Comparison of ENCODE assay signal across 8 cellular contexts in the genomic region with DNA sequence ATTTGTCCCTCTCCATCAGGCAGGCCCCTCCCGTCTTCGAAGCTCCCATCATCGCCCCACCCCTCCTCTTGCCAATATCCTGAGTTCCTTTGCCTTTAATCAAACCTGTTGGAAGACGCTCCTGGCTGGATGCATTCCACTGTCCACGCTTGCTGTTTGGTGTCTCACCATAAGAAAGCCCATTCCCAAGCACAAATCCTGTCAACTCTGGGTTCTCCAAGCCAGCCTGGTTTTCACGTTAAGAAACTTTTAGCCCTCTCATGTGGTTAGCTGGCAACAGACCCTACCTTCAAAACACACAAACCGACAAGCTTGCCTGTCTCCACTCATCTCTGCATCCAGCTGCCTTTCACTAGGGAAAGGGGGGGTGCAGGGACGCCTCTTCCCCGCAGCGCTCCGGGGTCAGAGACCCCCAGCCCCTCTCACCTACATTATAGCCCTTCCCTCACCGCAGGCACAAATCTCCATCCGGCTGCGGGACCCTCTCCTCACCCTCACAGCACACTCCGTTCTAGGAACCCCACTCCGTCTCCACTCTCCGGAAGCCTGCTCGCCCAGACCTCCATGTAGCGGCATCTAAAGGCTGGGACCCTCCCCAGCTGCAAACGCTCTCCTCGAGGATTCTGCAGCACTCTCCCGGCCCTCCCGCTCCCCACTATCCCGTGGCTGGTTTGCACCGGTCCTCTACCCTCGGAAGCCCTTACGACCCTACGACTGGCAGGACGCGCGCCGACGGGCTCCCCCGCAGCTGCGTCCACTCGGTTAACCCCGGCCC. TPM values are rescaled to one million over a fixed set of nuclear protein-coding genes. Genes with fewer than 3 reads are reported as not detected.
DNase-seq lines count a peak whose midpoint lies in the region; ATAC-seq, FAIRE-seq and TF ChIP-seq lines count a peak whose summit lies in the region.

No MANE protein-coding gene starts in this region.

- H4K20me1 ChIP-seq in DND-41 (ENCODE audit: insufficient read depth, low read length) (peaks cover 33% of the 10 kb centered on the region), GM12878 (ENCODE audit: control insufficient read depth, insufficient read depth) (no peaks in the 10 kb centered on the region; the same call in 1 of the 2 replicates)

- DNase-seq in DND-41 (peak; percentile 44), GM12878 (ENCODE audit: low read depth, low spot score) (no peak), left colon (no peak), thoracic aorta (ENCODE audit: low spot score) (no peak), RCC 7860 (ENCODE audit: low spot score) (no peak)

- peaks cover 20% of the 10 kb centered on the region for H3K79me2 ChIP-seq in DND-41 (ENCODE audit: insufficient read depth, low read length)
- peaks cover 14% of the 10 kb centered on the region for H3K79me2 ChIP-seq in GM12878 (ENCODE audit: control insufficient read depth, insufficient read depth, low read length)

- BruUV-seq in GM12878 (replicated peaks; lab: Mats Ljungman, UMichigan): no TSS peak

- CTCF ChIA-PET in GM12878 (lab: Yijun Ruan, JAX): interaction anchor here (0.9 to 5.6 kb wide), 8 partner anchors 20 to 185 kb away, joined by 3 to 39 read pairs (median 8); no protein-coding TSS in a partner anchor

- TF ChIP-seq EP300 in GM12878 (IDR thresholded peaks at IDR 0.05; ENCODE audit: borderline replicate concordance in 1 of 2, control insufficient read depth in 1 of 2, low read depth in 2 of 2, low read length in 2 of 2): no peak

- RAD21 ChIA-PET in GM12878 (lab: Charles Lee; ENCODE audit: unreplicated experiment): interaction anchor here (1.1 to 2.2 kb wide), 2 partner anchors 21 to 182 kb away, joined by 3 to 7 read pairs; no protein-coding TSS in a partner anchor

- H3K27me3 ChIP-seq in DND-41 (ENCODE audit: insufficient read depth, low read length, poor library complexity) (no peaks in the 10 kb centered on the region), HUES6 (ENCODE audit: control insufficient read depth, insufficient read depth, low read length) (peaks cover 8% of the 10 kb centered on the region; the same call in 1 of the 2 replicates), GM12878 (replicated peaks in 1 of 2; ENCODE audit: control insufficient read depth in 2 of 2, insufficient read depth in 2 of 2, low read length in 1 of 2) (no peaks in the 10 kb centered on the region), thoracic aorta (replicated peaks; ENCODE audit: insufficient read depth) (no peaks in the 10 kb centered on the region)

- WGBS in GM12878 (ENCODE audit: insufficient coverage, insufficient replicate concordance, low lambda C conversion rate, missing lambda C conversion rate): 17% methylated on average over 37 of the region's 37 CpGs

- H3K9me3 ChIP-seq in DND-41 (ENCODE audit: insufficient read depth, low read length, severe bottlenecking) (no peaks in the 10 kb centered on the region), HUES6 (ENCODE audit: control insufficient read depth, insufficient read depth, low read depth, low read length) (no peaks in the 10 kb centered on the region), GM12878 (replicated peaks; ENCODE audit: control insufficient read depth, insufficient read depth, low read length) (no peaks in the 10 kb centered on the region), thoracic aorta (no peaks in the 10 kb centered on the region)

- ATAC-seq in DND-41 (ENCODE audit: insufficient read depth, low read depth) (peak; percentile 45), GM12878 (no peak), left colon (peak; percentile 5), thoracic aorta (ENCODE audit: insufficient number of reproducible peaks, low FRiP score, low read depth) (peak; percentile 10), HG02571 (IDR thresholded peaks at IDR 0.05; ENCODE audit: unreplicated experiment) (no peak), GM18498 (IDR thresholded peaks at IDR 0.05; ENCODE audit: unreplicated experiment) (no peak)

- no peak for TF ChIP-seq CTCF in DND-41 (IDR thresholded peaks at IDR 0.05; ENCODE audit: borderline replicate concordance, extremely low read depth, low read length, poor library complexity, severe bottlenecking)
- no peak for TF ChIP-seq CTCF in GM12878 (IDR thresholded peaks at IDR 0.05 in 2 of 3, conservative IDR thresholded peaks at IDR 0.05 in 1 of 3; ENCODE audit: control insufficient read depth in 2 of 3, extremely low read depth in 1 of 3, insufficient read depth in 1 of 3, low read depth in 3 of 3, low read length in 3 of 3)
- no peak for TF ChIP-seq CTCF in thoracic aorta (IDR thresholded peaks at IDR 0.05)

- peaks cover 40% of the 10 kb centered on the region for H3K4me1 ChIP-seq in DND-41 (ENCODE audit: insufficient read depth, low read length)
- peaks cover 8% of the 10 kb centered on the region; the same call in 1 of the 2 replicates for H3K4me1 ChIP-seq in HUES6 (ENCODE audit: control insufficient read depth, insufficient read depth, low read length)
- H3K4me1 ChIP-seq in GM12878 (ENCODE audit: control insufficient read depth, insufficient read depth, low read length): peaks cover 27% of the 10 kb centered on the region
- peaks cover 14 to 50% of the 10 kb centered on the region in 2 donors for H3K4me1 ChIP-seq in thoracic aorta (ENCODE audit: control insufficient read depth in 1 of 2, low read depth in 2 of 2)

- FAIRE-seq in GM12878 (lab: Jason Lieb, UNC) (no peak), RCC 7860 (lab: Jason Lieb, UNC) (no peak)

- peak overlapping the region; percentile 63 for H3K9ac ChIP-seq in DND-41 (ENCODE audit: low read depth, low read length)
- peak overlapping the region; percentile 76 for H3K9ac ChIP-seq in HUES6 (ENCODE audit: low read length)
- peak overlapping the region; percentile 81 for H3K9ac ChIP-seq in GM12878 (ENCODE audit: control insufficient read depth, insufficient read depth, low read length)

- in situ Hi-C loops in GM12878 (cut with MboI): no loop called here

- peak overlapping the region; percentile 66 for H2AFZ ChIP-seq in DND-41 (ENCODE audit: low read depth, low read length)
- peak overlapping the region; percentile 88 for H2AFZ ChIP-seq in GM12878 (ENCODE audit: control insufficient read depth, low read depth, low read length)

- SMC1A ChIA-PET in GM12878 (lab: Charles Lee; ENCODE audit: uncharacterized antibody, unreplicated experiment): interaction anchor here (0.6 to 2.9 kb wide), 13 partner anchors 17 to 185 kb away, joined by 3 to 8 read pairs (median 3); no protein-coding TSS in a partner anchor

- H3K27ac ChIP-seq in DND-41 (ENCODE audit: low read length): peak overlapping the region; percentile 49; the same call in 1 of the 2 replicates
- no peak overlapping the region for H3K27ac ChIP-seq in HUES6 (ENCODE audit: low read depth, low read length)
- peak overlapping the region; percentile 59; the same call in 1 of the 2 replicates for H3K27ac ChIP-seq in GM12878 (ENCODE audit: control insufficient read depth, insufficient read depth)
- peak overlapping the region; percentile 96 to 97 for H3K27ac ChIP-seq in thoracic aorta

- intact Hi-C loops in GM12878 (cut with micrococcal nuclease; ENCODE audit: unreplicated experiment) (no loop called here), left colon (cut with DNase I, micrococcal nuclease) (no loop called here)

- TF ChIP-seq POLR2A in GM12878 (IDR thresholded peaks at IDR 0.05; ENCODE audit: low read depth, low read length): no peak

- peak overlapping the region; percentile 57 to 64; a peak in 3 of 4 replicates for H3K4me3 ChIP-seq in DND-41 (ENCODE audit: low read depth in 1 of 2, low read length in 2 of 2)
- H3K4me3 ChIP-seq in HUES6 (ENCODE audit: low read depth, low read length): peak overlapping the region; percentile 89
- peak overlapping the region; percentile 91 for H3K4me3 ChIP-seq in GM12878
- H3K4me3 ChIP-seq in thoracic aorta: peak overlapping the region; percentile 96

- H3K4me2 ChIP-seq in DND-41 (ENCODE audit: insufficient read depth, low read length): peak overlapping the region; percentile 83
- peak overlapping the region; percentile 100 for H3K4me2 ChIP-seq in GM12878 (ENCODE audit: control insufficient read depth, insufficient read depth)

- H3K36me3 ChIP-seq in DND-41 (ENCODE audit: insufficient read depth, low read length) (no peaks in the 10 kb centered on the region), HUES6 (ENCODE audit: control insufficient read depth, insufficient read depth, low read length) (peaks cover 3% of the 10 kb centered on the region; the same call in 1 of the 2 replicates), GM12878 (ENCODE audit: control insufficient read depth in 2 of 2, insufficient read depth in 2 of 2, low read length in 1 of 2) (no peaks in the 10 kb centered on the region; a peak in 2 of 4 replicates), thoracic aorta (no peaks in the 10 kb centered on the region)

- POLR2A ChIA-PET in GM12878 (lab: Charles Lee): interaction anchor here (1.3 kb wide), 1 partner anchor 43 kb away, joined by 5 read pairs; no protein-coding TSS in a partner anchor

- no peak for TF ChIP-seq RAD21 in GM12878 (IDR thresholded peaks at IDR 0.05; ENCODE audit: insufficient read depth, low read depth, low read length)

RNA-seq across cellular contexts. Expression of gene GORASP1, which starts 1.0 kb away (rescaled TPM):
- 58.3 and 75.7 TPM in 2 replicates for total RNA-seq in GM12878 (2013; cell fraction: nucleolus; rRNA removed)
- total RNA-seq in GM12878 (2014; rRNA removed) (27.6 and 28.0 TPM in 2 replicates), GM12878 (2014; rRNA removed; fragmentation: Illumina TruSeq; extraction: Trizol) (16.7 and 16.8 TPM in 2 replicates), GM12878 (2021) (29.3 and 32.9 TPM in 2 replicates), left colon (100 to 1,000 TPM in 1 of 2 donors, 10 to 100 TPM in 1; 86.8 to 106 TPM), thoracic aorta (10 to 100 TPM; 59.3 to 84.6 TPM)
- polyA plus RNA-seq in GM12878 (2011; ENCODE audit: low read depth): 21.6 TPM
- polyA plus RNA-seq in GM12878 (2011; rRNA removed) (20.6 and 28.8 TPM in 2 replicates), GM12878 (2014; fragmentation: Illumina TruSeq; extraction: Trizol) (23.2 and 25.1 TPM in 2 replicates), GM12878 (2014; fragmentation: Nextera tagmentation; extraction: Ambion mirVana) (1 to 10 TPM; 3.6 to 5.0 TPM), GM12878 (2014; rRNA removed) (32.7 and 35.1 TPM in 2 replicates), GM12878 (2016; fragmentation: Nextera tagmentation; extraction: Ambion mirVana) (10 to 100 TPM; 18.0 to 23.2 TPM)
- 25.5 and 35.6 TPM in 2 replicates for polyA plus RNA-seq in GM12878 (2011; cell fraction: cytosol; rRNA removed)
- polyA plus RNA-seq in GM12878 (2011; cell fraction: nucleus; rRNA removed): 131 and 134 TPM in 2 replicates
- 19.5 and 23.4 TPM in 2 replicates for polyA plus RNA-seq in GM12878 (2012)
- polyA minus RNA-seq in GM12878 (2011; rRNA and poly(A)+ RNA removed): 17.7 and 29.2 TPM in 2 replicates
- 8.6 and 9.8 TPM in 2 replicates for polyA minus RNA-seq in GM12878 (2011; cell fraction: cytosol; rRNA and poly(A)+ RNA removed)
- polyA minus RNA-seq in GM12878 (2011; cell fraction: nucleus; rRNA and poly(A)+ RNA removed): 36.4 and 47.1 TPM in 2 replicates

RNA-seq across cellular contexts. Expression of gene TTC21A, which starts 1.0 kb away (rescaled TPM):
- 10.3 and 13.6 TPM in 2 replicates for total RNA-seq in GM12878 (2013; cell fraction: nucleolus; rRNA removed)
- total RNA-seq in GM12878 (2014; rRNA removed) (0.93 and 2.2 TPM in 2 replicates), GM12878 (2014; rRNA removed; fragmentation: Illumina TruSeq; extraction: Trizol) (0.67 and 1.1 TPM in 2 replicates), GM12878 (2021) (2.6 and 2.7 TPM in 2 replicates), left colon (1 to 10 TPM; 4.5 to 8.3 TPM), thoracic aorta (10 to 100 TPM in 1 of 2 donors, 1 to 10 TPM in 1; 3.0 to 14.9 TPM)
- polyA plus RNA-seq in GM12878 (2011; ENCODE audit: low read depth): 2.2 TPM
- polyA plus RNA-seq in GM12878 (2011; rRNA removed) (1.1 and 1.2 TPM in 2 replicates), GM12878 (2014; fragmentation: Illumina TruSeq; extraction: Trizol) (1.6 and 2.1 TPM in 2 replicates), GM12878 (2014; fragmentation: Nextera tagmentation; extraction: Ambion mirVana) (under 1 TPM; 0.62 to 0.68 TPM), GM12878 (2014; rRNA removed) (3.2 and 3.8 TPM in 2 replicates), GM12878 (2016; fragmentation: Nextera tagmentation; extraction: Ambion mirVana) (1 to 10 TPM; 1.0 to 1.2 TPM)
- polyA plus RNA-seq in GM12878 (2011; cell fraction: cytosol; rRNA removed): 0.69 and 1.0 TPM in 2 replicates
- polyA plus RNA-seq in GM12878 (2011; cell fraction: nucleus; rRNA removed): 7.0 and 7.7 TPM in 2 replicates
- 2.8 and 3.8 TPM in 2 replicates for polyA plus RNA-seq in GM12878 (2012)
- 1.1 and 2.0 TPM in 2 replicates for polyA minus RNA-seq in GM12878 (2011; rRNA and poly(A)+ RNA removed)
- not detected in 2 replicates for polyA minus RNA-seq in GM12878 (2011; cell fraction: cytosol; rRNA and poly(A)+ RNA removed)
- polyA minus RNA-seq in GM12878 (2011; cell fraction: nucleus; rRNA and poly(A)+ RNA removed): 2.0 and 2.4 TPM in 2 replicates

RNA-seq across cellular contexts. Expression of gene CSRNP1, which starts 46.9 kb away (rescaled TPM):
- total RNA-seq in GM12878 (2013; cell fraction: nucleolus; rRNA removed): 19.2 and 23.9 TPM in 2 replicates
- 14.2 TPM in 2 replicates for total RNA-seq in GM12878 (2014; rRNA removed)
- 6.4 and 6.7 TPM in 2 replicates for total RNA-seq in GM12878 (2014; rRNA removed; fragmentation: Illumina TruSeq; extraction: Trizol)
- 12.0 and 12.1 TPM in 2 replicates for total RNA-seq in GM12878 (2021)
- 7.8 TPM for polyA plus RNA-seq in GM12878 (2011; ENCODE audit: low read depth)
- polyA plus RNA-seq in GM12878 (2011; rRNA removed): 5.9 and 11.1 TPM in 2 replicates
- 15.2 and 18.9 TPM in 2 replicates for polyA plus RNA-seq in GM12878 (2011; cell fraction: cytosol; rRNA removed)
- polyA plus RNA-seq in GM12878 (2011; cell fraction: nucleus; rRNA removed): 18.3 and 26.2 TPM in 2 replicates
- polyA plus RNA-seq in GM12878 (2012): 17.7 and 20.8 TPM in 2 replicates
- 3.0 and 7.3 TPM in 2 replicates for polyA plus RNA-seq in GM12878 (2014; fragmentation: Illumina TruSeq; extraction: Trizol)
- polyA plus RNA-seq in GM12878 (2014; fragmentation: Nextera tagmentation; extraction: Ambion mirVana): under 1 TPM; 0.32 to 0.77 TPM
- polyA plus RNA-seq in GM12878 (2014; rRNA removed): 9.3 TPM in 2 replicates
- polyA plus RNA-seq in GM12878 (2016; fragmentation: Nextera tagmentation; extraction: Ambion mirVana): 1 to 10 TPM; 4.9 to 7.0 TPM
- polyA minus RNA-seq in GM12878 (2011; rRNA and poly(A)+ RNA removed): 17.1 and 27.4 TPM in 2 replicates
- polyA minus RNA-seq in GM12878 (2011; cell fraction: cytosol; rRNA and poly(A)+ RNA removed): 6.5 and 11.8 TPM in 2 replicates
- polyA minus RNA-seq in GM12878 (2011; cell fraction: nucleus; rRNA and poly(A)+ RNA removed): 16.4 and 17.9 TPM in 2 replicates
- 10 to 100 TPM; 19.2 to 33.7 TPM for total RNA-seq in left colon
- 100 to 1,000 TPM in 1 of 2 donors, 10 to 100 TPM in 1; 96.8 to 117 TPM for total RNA-seq in thoracic aorta

RNA-seq across cellular contexts. Expression of gene WDR48, which starts 54.7 kb away (rescaled TPM):
- total RNA-seq in GM12878 (2013; cell fraction: nucleolus; rRNA removed): 75.6 and 81.8 TPM in 2 replicates
- total RNA-seq in GM12878 (2014; rRNA removed): 20.2 and 22.7 TPM in 2 replicates
- 30.0 and 30.3 TPM in 2 replicates for total RNA-seq in GM12878 (2014; rRNA removed; fragmentation: Illumina TruSeq; extraction: Trizol)
- total RNA-seq in GM12878 (2021): 27.8 and 28.7 TPM in 2 replicates
- polyA plus RNA-seq in GM12878 (2011; ENCODE audit: low read depth): 24.3 TPM
- 43.8 and 63.5 TPM in 2 replicates for polyA plus RNA-seq in GM12878 (2011; rRNA removed)
- polyA plus RNA-seq in GM12878 (2011; cell fraction: cytosol; rRNA removed): 15.0 and 18.5 TPM in 2 replicates
- 28.6 and 34.7 TPM in 2 replicates for polyA plus RNA-seq in GM12878 (2011; cell fraction: nucleus; rRNA removed)
- 17.5 and 21.2 TPM in 2 replicates for polyA plus RNA-seq in GM12878 (2012)
- 36.7 and 40.3 TPM in 2 replicates for polyA plus RNA-seq in GM12878 (2014; fragmentation: Illumina TruSeq; extraction: Trizol)
- 10 to 100 TPM; 16.8 to 17.1 TPM for polyA plus RNA-seq in GM12878 (2014; fragmentation: Nextera tagmentation; extraction: Ambion mirVana)
- 17.0 and 18.7 TPM in 2 replicates for polyA plus RNA-seq in GM12878 (2014; rRNA removed)
- 10 to 100 TPM; 38.4 to 40.6 TPM for polyA plus RNA-seq in GM12878 (2016; fragmentation: Nextera tagmentation; extraction: Ambion mirVana)
- polyA minus RNA-seq in GM12878 (2011; rRNA and poly(A)+ RNA removed): 23.2 and 51.3 TPM in 2 replicates
- 11.0 and 19.8 TPM in 2 replicates for polyA minus RNA-seq in GM12878 (2011; cell fraction: cytosol; rRNA and poly(A)+ RNA removed)
- 18.9 and 19.0 TPM in 2 replicates for polyA minus RNA-seq in GM12878 (2011; cell fraction: nucleus; rRNA and poly(A)+ RNA removed)
- total RNA-seq in left colon: 10 to 100 TPM; 21.6 to 32.9 TPM
- total RNA-seq in thoracic aorta: 10 to 100 TPM; 17.7 to 29.9 TPM

RNA-seq across cellular contexts. Expression of gene SCN11A, which starts 54.7 kb away (rescaled TPM):
- total RNA-seq in GM12878 (2013; cell fraction: nucleolus; rRNA removed): 1.0 and 1.3 TPM in 2 replicates
- total RNA-seq in GM12878 (2014; rRNA removed) (0.05 and 0.06 TPM in 2 replicates), GM12878 (2014; rRNA removed; fragmentation: Illumina TruSeq; extraction: Trizol) (under 0.01 and 0.05 TPM in 2 replicates), GM12878 (2021) (not detected in 2 replicates), left colon (under 1 TPM; 0.12 to 0.61 TPM), thoracic aorta (under 1 TPM in 1 of 2 donors, not detected in 1; 0.07 TPM)
- polyA plus RNA-seq in GM12878 (2011; ENCODE audit: low read depth): 0.04 TPM
- polyA plus RNA-seq in GM12878 (2011; rRNA removed) (0.13 and 0.14 TPM in 2 replicates), GM12878 (2014; fragmentation: Illumina TruSeq; extraction: Trizol) (0.04 and 0.11 TPM in 2 replicates), GM12878 (2014; fragmentation: Nextera tagmentation; extraction: Ambion mirVana) (not detected), GM12878 (2014; rRNA removed) (0.03 TPM in 2 replicates), GM12878 (2016; fragmentation: Nextera tagmentation; extraction: Ambion mirVana) (under 1 TPM in 1 of 2 experiments, not detected in 1; 0.03 TPM)
- 0.02 and 0.03 TPM in 2 replicates for polyA plus RNA-seq in GM12878 (2011; cell fraction: cytosol; rRNA removed)
- 0.19 and 0.31 TPM in 2 replicates for polyA plus RNA-seq in GM12878 (2011; cell fraction: nucleus; rRNA removed)
- 0.04 and 0.07 TPM in 2 replicates for polyA plus RNA-seq in GM12878 (2012)
- polyA minus RNA-seq in GM12878 (2011; rRNA and poly(A)+ RNA removed): 0.07 TPM in 1 of 2 replicates, not detected in the other
- polyA minus RNA-seq in GM12878 (2011; cell fraction: cytosol; rRNA and poly(A)+ RNA removed): not detected in 2 replicates
- polyA minus RNA-seq in GM12878 (2011; cell fraction: nucleus; rRNA and poly(A)+ RNA removed): 0.12 and 0.19 TPM in 2 replicates

Comparison
In these comparisons a context has a peak if more than half of its experiments do, and no peak if none do; other contexts are left out.
1. ATAC-seq: peak in DND-41 (single experiment), left colon (single experiment) and thoracic aorta (single experiment); none in GM12878 (single experiment), HG02571 (single experiment) and GM18498 (single experiment).
2. Peak in every context shown above with its lines, with median percentiles within 50 percentile points of each other: H3K4me3 ChIP-seq and H3K9ac ChIP-seq.